Comparison of ENCODE assay signal across 1 cellular context in the genomic region with DNA sequence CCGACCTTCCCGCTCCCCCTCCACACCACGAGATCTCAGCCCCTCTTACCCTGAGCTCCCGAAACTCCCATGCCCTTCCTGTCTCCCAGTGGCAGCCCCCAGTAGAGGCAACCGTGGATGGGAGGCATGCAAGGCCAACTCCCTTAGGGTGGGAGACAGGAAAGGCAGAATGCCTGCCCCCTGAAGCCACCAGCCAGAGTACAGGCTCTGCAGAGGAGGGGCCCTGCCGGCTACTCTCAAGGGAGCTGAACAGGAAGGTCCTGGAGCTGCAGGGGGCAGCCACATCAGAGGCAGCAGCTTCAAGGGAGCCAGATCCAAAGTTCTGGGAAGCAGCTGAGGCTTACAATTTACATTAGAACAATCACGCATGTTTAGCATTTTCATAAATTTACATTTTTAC.
TF ChIP-seq lines count a peak whose summit lies in the region.

No MANE protein-coding gene starts in this region.

TF ChIP-seq in HEK293, 187 proteins besides CTCF, POLR2A, EP300 and RAD21 (continued from another document):
- TF ChIP-seq ZBTB11 (tag by site-specific recombination; conservative IDR thresholded peaks at IDR 0.05; ENCODE audit: low read depth) = no peak
- TF ChIP-seq, protein P1, sequence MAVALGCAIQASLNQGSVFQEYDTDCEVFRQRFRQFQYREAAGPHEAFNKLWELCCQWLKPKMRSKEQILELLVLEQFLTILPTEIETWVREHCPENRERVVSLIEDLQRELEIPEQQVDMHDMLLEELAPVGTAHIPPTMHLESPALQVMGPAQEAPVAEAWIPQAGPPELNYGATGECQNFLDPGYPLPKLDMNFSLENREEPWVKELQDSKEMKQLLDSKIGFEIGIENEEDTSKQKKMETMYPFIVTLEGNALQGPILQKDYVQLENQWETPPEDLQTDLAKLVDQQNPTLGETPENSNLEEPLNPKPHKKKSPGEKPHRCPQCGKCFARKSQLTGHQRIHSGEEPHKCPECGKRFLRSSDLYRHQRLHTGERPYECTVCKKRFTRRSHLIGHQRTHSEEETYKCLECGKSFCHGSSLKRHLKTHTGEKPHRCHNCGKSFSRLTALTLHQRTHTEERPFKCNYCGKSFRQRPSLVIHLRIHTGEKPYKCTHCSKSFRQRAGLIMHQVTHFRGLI (tag by site-specific recombination; IDR thresholded peaks at IDR 0.05) = no peak
- TF ChIP-seq ZNF660 (tag by site-specific recombination; IDR thresholded peaks at IDR 0.05) = no peak
- TF ChIP-seq, protein P2, sequence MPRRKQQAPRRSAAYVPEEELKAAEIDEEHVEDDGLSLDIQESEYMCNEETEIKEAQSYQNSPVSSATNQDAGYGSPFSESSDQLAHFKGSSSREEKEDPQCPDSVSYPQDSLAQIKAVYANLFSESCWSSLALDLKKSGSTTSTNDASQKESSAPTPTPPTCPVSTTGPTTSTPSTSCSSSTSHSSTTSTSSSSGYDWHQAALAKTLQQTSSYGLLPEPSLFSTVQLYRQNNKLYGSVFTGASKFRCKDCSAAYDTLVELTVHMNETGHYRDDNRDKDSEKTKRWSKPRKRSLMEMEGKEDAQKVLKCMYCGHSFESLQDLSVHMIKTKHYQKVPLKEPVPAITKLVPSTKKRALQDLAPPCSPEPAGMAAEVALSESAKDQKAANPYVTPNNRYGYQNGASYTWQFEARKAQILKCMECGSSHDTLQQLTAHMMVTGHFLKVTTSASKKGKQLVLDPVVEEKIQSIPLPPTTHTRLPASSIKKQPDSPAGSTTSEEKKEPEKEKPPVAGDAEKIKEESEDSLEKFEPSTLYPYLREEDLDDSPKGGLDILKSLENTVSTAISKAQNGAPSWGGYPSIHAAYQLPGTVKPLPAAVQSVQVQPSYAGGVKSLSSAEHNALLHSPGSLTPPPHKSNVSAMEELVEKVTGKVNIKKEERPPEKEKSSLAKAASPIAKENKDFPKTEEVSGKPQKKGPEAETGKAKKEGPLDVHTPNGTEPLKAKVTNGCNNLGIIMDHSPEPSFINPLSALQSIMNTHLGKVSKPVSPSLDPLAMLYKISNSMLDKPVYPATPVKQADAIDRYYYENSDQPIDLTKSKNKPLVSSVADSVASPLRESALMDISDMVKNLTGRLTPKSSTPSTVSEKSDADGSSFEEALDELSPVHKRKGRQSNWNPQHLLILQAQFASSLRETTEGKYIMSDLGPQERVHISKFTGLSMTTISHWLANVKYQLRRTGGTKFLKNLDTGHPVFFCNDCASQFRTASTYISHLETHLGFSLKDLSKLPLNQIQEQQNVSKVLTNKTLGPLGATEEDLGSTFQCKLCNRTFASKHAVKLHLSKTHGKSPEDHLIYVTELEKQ (tag by site-specific recombination; IDR thresholded peaks at IDR 0.05; ENCODE audit: borderline replicate concordance) = no peak
- no peak for TF ChIP-seq ZNF76 (tag by site-specific recombination; IDR thresholded peaks at IDR 0.05; ENCODE audit: borderline replicate concordance, low read depth)
- no peak for TF ChIP-seq ZNF248 (tag by site-specific recombination; IDR thresholded peaks at IDR 0.05)
- TF ChIP-seq GLIS1 (tag by site-specific recombination; IDR thresholded peaks at IDR 0.05) = peak; percentile 46
